ENCODE assay signal across 23 cellular contexts in the genomic region with DNA sequence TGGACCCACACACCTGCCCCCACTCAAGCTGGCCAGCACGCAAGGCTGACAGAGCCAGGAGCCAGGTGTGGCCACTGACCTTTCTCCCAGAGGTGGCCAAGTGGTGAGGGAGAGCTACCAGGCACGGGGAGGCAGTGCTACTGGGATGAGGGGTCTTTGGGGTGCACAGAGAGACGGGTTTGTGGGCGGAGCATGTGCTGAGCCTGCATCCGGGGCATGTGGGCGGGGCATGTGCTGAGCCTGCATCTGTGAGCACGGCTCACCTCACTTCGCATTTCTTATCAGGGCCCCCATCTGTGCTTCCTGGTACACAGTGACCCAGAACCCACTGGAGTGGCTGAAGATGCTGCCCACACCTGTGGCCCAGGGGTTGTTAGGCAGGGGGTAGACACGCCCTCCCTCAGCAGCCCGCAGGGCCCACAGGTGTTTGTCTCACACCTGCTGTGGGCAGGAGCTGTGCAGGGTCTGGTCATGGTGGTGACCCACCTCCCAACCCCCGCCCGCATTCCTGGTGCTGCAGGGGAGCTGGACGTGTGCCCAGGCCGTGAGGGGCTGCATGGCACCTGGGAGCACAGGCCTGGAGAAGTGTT. TPM values are rescaled to one million over a fixed set of nuclear protein-coding genes. Genes with fewer than 3 reads are reported as not detected.
DNase-seq lines count a peak whose midpoint lies in the region; ATAC-seq, FAIRE-seq and TF ChIP-seq lines count a peak whose summit lies in the region.
"Had no signal": no experiment of that assay in that cellular context is flagged by ENCODE, and none has a peak within 500 bp of the region (broad histone marks: within the 10 kb centered on the region; RNA-seq: fewer than 3 reads in every experiment).

No MANE protein-coding gene starts in this region.

- POLR2A ChIA-PET in H1 (lab: Charles Lee; ENCODE audit: partially characterized antibody), result no interaction called here

- no peak overlapping the region for H4K5ac ChIP-seq in H1 (ENCODE audit: insufficient read length, low read depth, low read length)

- no peak overlapping the region for H2AFZ ChIP-seq in H1 (ENCODE audit: low read length)

- intact Hi-C loops in thyroid gland (cut with DNase I), result loop anchor here (10.0 kb wide), 2 partner anchors 108 to 138 kb away; no protein-coding TSS in a partner anchor
- intact Hi-C loops in activated T-helper 1 cell treated with anti-CD3 and anti-CD28 coated beads, Interleukin-12 subunit alpha, Interleukin-12 subunit beta, Interleukin-2, Interleukin-4 antibody, amounts not matched to agents 30 ng/mL and 10 ng/mL and 1 ng/mL, durations not matched to agents 14 hours and 24 hours and 36 hours (cut with micrococcal nuclease), result no loop called here

- no peak overlapping the region for H3K4me2 ChIP-seq in H1 (ENCODE audit: insufficient read depth in 1 of 2, low read depth in 2 of 2, low read length in 2 of 2)

- H3K23ac ChIP-seq in H1 (ENCODE audit: insufficient read length), result no peak overlapping the region

- H3K9ac ChIP-seq in H1 (replicated peaks in 1 of 4; ENCODE audit: extremely low read depth in 1 of 4, low read depth in 3 of 4, low read length in 3 of 4), result no peak overlapping the region

- peak; percentile 48 for DNase-seq in activated CD8-positive, alpha-beta memory T cell treated with anti-CD3 and anti-CD28 coated beads, Interleukin-2, amount 10 ng/mL, durations not matched to agents 7 days and 5 days
- DNase-seq in activated CD8-positive, alpha-beta memory T cell treated with anti-CD3 and anti-CD28 coated beads, Interleukin-2, amount 50 U/mL, for 4 hours, result no peak
- DNase-seq in NAMALWA (ENCODE audit: low spot score) (peak; percentile 83), H1 (ENCODE audit: low read depth in 1 of 2, low spot score in 2 of 2) (no peak), thyroid gland (peak; percentile 16 to 50), pons (ENCODE audit: low spot score) (no peak)
- DNase-seq in activated T-helper 1 cell treated with anti-CD3 and anti-CD28 coated beads, Interleukin-12 subunit alpha, Interleukin-12 subunit beta, Interleukin-2, Interleukin-4 antibody, amounts not matched to agents 30 ng/mL and 10 ng/mL and 1 ng/mL, durations not matched to agents 14 hours and 24 hours and 36 hours (ENCODE audit: low spot score), result no peak
- DNase-seq: activated CD8-positive, alpha-beta memory T cell treated with anti-CD3 and anti-CD28 coated beads for 24 hours; activated T-cell treated with anti-CD3 and anti-CD28 coated beads, Interleukin-2, amount 50 U/mL, for 72 hours; CD4-positive, alpha-beta memory T cell; EL; H9; NCI-H1105; NCI-H526; SHP77 treated with DMSO at 0.1 percent for 48 hours; stimulated activated naive CD4-positive, alpha-beta T cell treated with Interleukin-2 at 50 U/mL for 16 hours had no signal

- H4K20me1 ChIP-seq in H1 (replicated peaks in 1 of 2; ENCODE audit: control insufficient read depth in 1 of 2, insufficient read depth in 2 of 2, low read length in 2 of 2), result no peaks in the 10 kb centered on the region

- WGBS in H1 (ENCODE audit: extremely low coverage in 1 of 2, insufficient coverage in 1 of 2, insufficient read length in 1 of 2, insufficient replicate concordance in 2 of 2, low coverage in 1 of 2, low lambda C conversion rate in 2 of 2, missing lambda C conversion rate in 1 of 2), 2 experiments, result 85% methylated on average over 12 of the region's 14 CpGs; no CpG with 5 or more reads in 1 of the 2 experiments
- WGBS in thyroid gland, 2 donors, result 45 to 63% methylated on average over 7 to 10 of the region's 14 CpGs

- H3K36me3 ChIP-seq in H1 (ENCODE audit: control insufficient read depth in 2 of 4, insufficient read depth in 4 of 4, low read length in 3 of 4) (no peaks in the 10 kb centered on the region), thyroid gland (no peaks in the 10 kb centered on the region)
- H3K36me3 ChIP-seq: esophagus muscularis mucosa had no signal

- no peak overlapping the region for H3K27ac Mint-ChIP-seq in activated CD8-positive, alpha-beta memory T cell treated with anti-CD3 and anti-CD28 coated beads, Interleukin-2, amount 10 ng/mL, durations not matched to agents 7 days and 5 days
- no peak overlapping the region for H3K27ac Mint-ChIP-seq in activated T-helper 1 cell treated with anti-CD3 and anti-CD28 coated beads, Interleukin-12 subunit alpha, Interleukin-12 subunit beta, Interleukin-2, Interleukin-4 antibody, amounts not matched to agents 30 ng/mL and 10 ng/mL and 1 ng/mL, durations not matched to agents 14 hours and 24 hours and 36 hours
- H3K27ac Mint-ChIP-seq: activated naive CD4-positive, alpha-beta T cell treated with anti-CD3 and anti-CD28 coated beads, Interleukin-2, amount 50 U/mL, for 72 hours; activated T-cell treated with anti-CD3 and anti-CD28 coated beads, Interleukin-2, amount 50 U/mL, for 72 hours; natural killer cell treated with Interleukin-12 subunit alpha and Interleukin-12 subunit beta and Interleukin-15 and Interleukin-18, amount 100 ng/mL, for 72 hours had no signal

- H3K4me3 ChIP-seq in H1 (ENCODE audit: extremely low read depth in 1 of 4, insufficient read depth in 2 of 4, low read depth in 3 of 4, low read length in 4 of 4) (no peak overlapping the region), thyroid gland (replicated peaks in 1 of 3) (no peak overlapping the region)

- no peak for TF ChIP-seq EP300 in H1 (IDR thresholded peaks at IDR 0.05; ENCODE audit: borderline replicate concordance in 1 of 2, low read depth in 2 of 2, low read length in 2 of 2)

- no peak overlapping the region for H2BK20ac ChIP-seq in H1 (ENCODE audit: low read length)

- CTCF ChIA-PET in activated CD8-positive, alpha-beta memory T cell treated with anti-CD3 and anti-CD28 coated beads, Interleukin-2, amount 10 ng/mL, durations not matched to agents 7 days and 5 days (lab: Charles Lee), result interaction anchor here (0.7 to 1.9 kb wide), 6 partner anchors 14 to 149 kb away, joined by 3 to 6 read pairs (median 4); no protein-coding TSS in a partner anchor
- CTCF ChIA-PET in H1 (lab: Charles Lee; ENCODE audit: partially characterized antibody), result interaction anchor here (0.6 to 5.2 kb wide), 25 partner anchors 8 to 314 kb away, joined by 3 to 40 read pairs (median 4); no protein-coding TSS in a partner anchor

- no peaks in the 10 kb centered on the region for H3K79me2 ChIP-seq in H1 (ENCODE audit: control insufficient read depth in 1 of 2, insufficient read depth in 2 of 2, low read length in 2 of 2)

- no peaks in the 10 kb centered on the region for H3K4me1 Mint-ChIP-seq in activated CD8-positive, alpha-beta memory T cell treated with anti-CD3 and anti-CD28 coated beads, Interleukin-2, amount 10 ng/mL, durations not matched to agents 7 days and 5 days
- no peaks in the 10 kb centered on the region for H3K4me1 Mint-ChIP-seq in activated T-helper 1 cell treated with anti-CD3 and anti-CD28 coated beads, Interleukin-12 subunit alpha, Interleukin-12 subunit beta, Interleukin-2, Interleukin-4 antibody, amounts not matched to agents 30 ng/mL and 10 ng/mL and 1 ng/mL, durations not matched to agents 14 hours and 24 hours and 36 hours (ENCODE audit: low read depth)

- H2BK120ac ChIP-seq in H1 (replicated peaks; ENCODE audit: low read depth, low read length), result no peak overlapping the region

- peaks cover 0 to 4% (median 2%) of the 10 kb centered on the region in 4 experiments; a peak in 3 of 7 replicates for H3K4me1 ChIP-seq in H1 (replicated peaks in 1 of 4; ENCODE audit: control insufficient read depth in 3 of 4, insufficient read depth in 4 of 4, low read length in 3 of 4)
- peaks cover 5 to 17% of the 10 kb centered on the region in 2 donors for H3K4me1 ChIP-seq in thyroid gland

- H3K36me3 Mint-ChIP-seq in activated CD8-positive, alpha-beta memory T cell treated with anti-CD3 and anti-CD28 coated beads, Interleukin-2, amount 10 ng/mL, durations not matched to agents 7 days and 5 days, result no peaks in the 10 kb centered on the region
- no peaks in the 10 kb centered on the region for H3K36me3 Mint-ChIP-seq in activated T-helper 1 cell treated with anti-CD3 and anti-CD28 coated beads, Interleukin-12 subunit alpha, Interleukin-12 subunit beta, Interleukin-2, Interleukin-4 antibody, amounts not matched to agents 30 ng/mL and 10 ng/mL and 1 ng/mL, durations not matched to agents 14 hours and 24 hours and 36 hours (ENCODE audit: low read depth)
- H3K36me3 Mint-ChIP-seq: activated naive CD4-positive, alpha-beta T cell treated with anti-CD3 and anti-CD28 coated beads, Interleukin-2, amount 50 U/mL, for 72 hours; CD4-positive, alpha-beta memory T cell; natural killer cell treated with Interleukin-12 subunit alpha and Interleukin-12 subunit beta and Interleukin-15 and Interleukin-18, amount 100 ng/mL, for 72 hours had no signal

- H3K56ac ChIP-seq in H1 (replicated peaks; ENCODE audit: insufficient read length, low read depth, low read length), result no peak overlapping the region

- no peak overlapping the region for H3K14ac ChIP-seq in H1 (ENCODE audit: insufficient read length)

- peak overlapping the region; percentile 39; the same call in 1 of the 2 replicates for H2BK12ac ChIP-seq in H1 (ENCODE audit: low read depth, low read length)

- H3K79me1 ChIP-seq in H1 (ENCODE audit: low read depth, low read length), result no peaks in the 10 kb centered on the region

- H2BK15ac ChIP-seq in H1 (ENCODE audit: low read length), result no peak overlapping the region; the same call in 1 of the 2 replicates

- H3K27me3 Mint-ChIP-seq in activated CD8-positive, alpha-beta memory T cell treated with anti-CD3 and anti-CD28 coated beads, Interleukin-2, amount 10 ng/mL, durations not matched to agents 7 days and 5 days, result no peaks in the 10 kb centered on the region
- H3K27me3 Mint-ChIP-seq in activated T-helper 1 cell treated with anti-CD3 and anti-CD28 coated beads, Interleukin-12 subunit alpha, Interleukin-12 subunit beta, Interleukin-2, Interleukin-4 antibody, amounts not matched to agents 30 ng/mL and 10 ng/mL and 1 ng/mL, durations not matched to agents 14 hours and 24 hours and 36 hours (ENCODE audit: insufficient read depth), result no peaks in the 10 kb centered on the region
- H3K27me3 Mint-ChIP-seq: natural killer cell treated with Interleukin-12 subunit alpha and Interleukin-12 subunit beta and Interleukin-15 and Interleukin-18, amount 100 ng/mL, for 72 hours had no signal

- peak overlapping the region; percentile 65; the same call in 1 of the 2 replicates for H4K8ac ChIP-seq in H1 (ENCODE audit: extremely low read depth, insufficient read depth, low read length)

- H3K4ac ChIP-seq in H1 (replicated peaks; ENCODE audit: insufficient read length, low read depth, low read length), result peak overlapping the region; percentile 69

- TF ChIP-seq POLR2A in H1 (IDR thresholded peaks at IDR 0.05; ENCODE audit: control extremely low read depth in 1 of 2, low read depth in 2 of 2, low read length in 2 of 2), result no peak
- no peak for TF ChIP-seq POLR2A in thyroid gland (IDR thresholded peaks at IDR 0.05)

- no peaks in the 10 kb centered on the region for H3K9me3 Mint-ChIP-seq in activated CD8-positive, alpha-beta memory T cell treated with anti-CD3 and anti-CD28 coated beads, Interleukin-2, amount 10 ng/mL, durations not matched to agents 7 days and 5 days (ENCODE audit: low read depth)
- no peaks in the 10 kb centered on the region for H3K9me3 Mint-ChIP-seq in activated T-helper 1 cell treated with anti-CD3 and anti-CD28 coated beads, Interleukin-12 subunit alpha, Interleukin-12 subunit beta, Interleukin-2, Interleukin-4 antibody, amounts not matched to agents 30 ng/mL and 10 ng/mL and 1 ng/mL, durations not matched to agents 14 hours and 24 hours and 36 hours
- H3K9me3 Mint-ChIP-seq: activated naive CD4-positive, alpha-beta T cell treated with anti-CD3 and anti-CD28 coated beads, Interleukin-2, amount 50 U/mL, for 72 hours; activated T-cell treated with anti-CD3 and anti-CD28 coated beads, Interleukin-2, amount 50 U/mL, for 72 hours; CD4-positive, alpha-beta memory T cell; natural killer cell treated with Interleukin-12 subunit alpha and Interleukin-12 subunit beta and Interleukin-15 and Interleukin-18, amount 100 ng/mL, for 72 hours had no signal

- H4K91ac ChIP-seq in H1 (replicated peaks; ENCODE audit: insufficient read length, low read length), result no peak overlapping the region

- TF ChIP-seq CTCF in H1 (IDR thresholded peaks at IDR 0.05; ENCODE audit: control extremely low read depth in 1 of 3, insufficient read depth in 1 of 3, low read depth in 1 of 3, low read length in 3 of 3) (no peak), thyroid gland (IDR thresholded peaks at IDR 0.05) (no peak)

- no peaks in the 10 kb centered on the region for H3K23me2 ChIP-seq in H1 (ENCODE audit: low read depth, low read length)

- H2AK5ac ChIP-seq in H1 (ENCODE audit: low read depth, low read length), result no peak overlapping the region; the same call in 1 of the 2 replicates

- FAIRE-seq in H1 (lab: Jason Lieb, UNC), result no peak
- FAIRE-seq: astrocyte, TTC549 had no signal

- 0 out of 2 replicates have a peak overlapping the region, but pooled peaks have one; percentile 60 for H2BK5ac ChIP-seq in H1 (ENCODE audit: low read depth, low read length)

- H3K9me3 ChIP-seq in H1 (ENCODE audit: insufficient read depth in 2 of 2, low read depth in 1 of 2, low read length in 1 of 2) (no peaks in the 10 kb centered on the region), thyroid gland (no peaks in the 10 kb centered on the region)

- H3K18ac ChIP-seq in H1 (ENCODE audit: extremely low read depth, low read length), result no peak overlapping the region

- H3K27ac ChIP-seq in H1 (ENCODE audit: low read depth, low read length) (no peak overlapping the region), thyroid gland (no peak overlapping the region)
- H3K27ac ChIP-seq: esophagus muscularis mucosa had no signal

- TF ChIP-seq RAD21 in H1 (IDR thresholded peaks at IDR 0.05 in 1 of 2, conservative IDR thresholded peaks at IDR 0.05 in 1 of 2; ENCODE audit: low read depth in 2 of 2, low read length in 2 of 2), result no peak

- H3K27me3 ChIP-seq in H1 (replicated peaks in 1 of 4; ENCODE audit: control insufficient read depth in 3 of 4, extremely low read depth in 1 of 4, insufficient read depth in 3 of 4, low read length in 3 of 4), result no peaks in the 10 kb centered on the region
- no peaks in the 10 kb centered on the region for H3K27me3 ChIP-seq in thyroid gland

- no peak overlapping the region for H3K4me3 Mint-ChIP-seq in activated CD8-positive, alpha-beta memory T cell treated with anti-CD3 and anti-CD28 coated beads, Interleukin-2, amount 10 ng/mL, durations not matched to agents 7 days and 5 days
- no peak overlapping the region for H3K4me3 Mint-ChIP-seq in activated T-helper 1 cell treated with anti-CD3 and anti-CD28 coated beads, Interleukin-12 subunit alpha, Interleukin-12 subunit beta, Interleukin-2, Interleukin-4 antibody, amounts not matched to agents 30 ng/mL and 10 ng/mL and 1 ng/mL, durations not matched to agents 14 hours and 24 hours and 36 hours
- H3K4me3 Mint-ChIP-seq: activated T-cell treated with anti-CD3 and anti-CD28 coated beads, Interleukin-2, amount 50 U/mL, for 72 hours; H9; natural killer cell treated with Interleukin-12 subunit alpha and Interleukin-12 subunit beta and Interleukin-15 and Interleukin-18, amount 100 ng/mL, for 72 hours had no signal

- peak; percentile 21 for ATAC-seq in activated CD8-positive, alpha-beta memory T cell treated with anti-CD3 and anti-CD28 coated beads, Interleukin-2, amount 10 ng/mL, durations not matched to agents 7 days and 5 days
- no peak for ATAC-seq in HG03045 (IDR thresholded peaks at IDR 0.05; ENCODE audit: unreplicated experiment)
- ATAC-seq: activated naive CD4-positive, alpha-beta T cell treated with anti-CD3 and anti-CD28 coated beads, Interleukin-2, amount 50 U/mL, for 72 hours; activated T-cell treated with anti-CD3 and anti-CD28 coated beads, Interleukin-2, amount 50 U/mL, for 72 hours; natural killer cell treated with Interleukin-12 subunit alpha and Interleukin-12 subunit beta and Interleukin-15 and Interleukin-18, amount 100 ng/mL, for 72 hours had no signal

RNA-seq across cellular contexts. Expression of gene CCDC187, which starts 21.5 kb away (rescaled TPM):
- not detected for total RNA-seq in activated CD8-positive, alpha-beta memory T cell treated with anti-CD3 and anti-CD28 coated beads, Interleukin-2, amount 10 ng/mL, durations not matched to agents 7 days and 5 days
- total RNA-seq in H1 (2021; fragmentation: NEBNext Ultra II Directional; extraction: Animal tissue kit (Norgen Biotek cat#: 25700)), result not detected in 2 replicates
- 0.02 TPM in 2 replicates for polyA plus RNA-seq in H1 (2011; rRNA removed)
- 0.01 TPM for polyA plus RNA-seq in H1 (2011; cell fraction: cytosol; rRNA removed)
- polyA plus RNA-seq in H1 (2011; cell fraction: nucleus; rRNA removed), result 0.07 TPM
- polyA plus RNA-seq in H1 (2012, experiment 1 of 2), result 0.03 TPM in 2 of 4 replicates, not detected in the others
- polyA plus RNA-seq in H1 (2012, experiment 2 of 2), result 0.03 TPM
- 0.02 TPM for polyA plus RNA-seq in H1 (2013, experiment 1 of 2)
- polyA plus RNA-seq in H1 (2013, experiment 2 of 2), result under 0.01 TPM
- polyA minus RNA-seq in H1 (2011; rRNA and poly(A)+ RNA removed), result 0.06 TPM in 1 of 2 replicates, not detected in the other
- polyA minus RNA-seq in H1 (2011; cell fraction: cytosol; rRNA and poly(A)+ RNA removed), result not detected
- not detected for polyA minus RNA-seq in H1 (2011; cell fraction: nucleus; rRNA and poly(A)+ RNA removed)
- 1 to 10 TPM; 5.2 to 9.1 (median 6.2) TPM for total RNA-seq in thyroid gland
- total RNA-seq in activated T-helper 1 cell treated with anti-CD3 and anti-CD28 coated beads, Interleukin-12 subunit alpha, Interleukin-12 subunit beta, Interleukin-2, Interleukin-4 antibody, amounts not matched to agents 30 ng/mL and 10 ng/mL and 1 ng/mL, durations not matched to agents 14 hours and 24 hours and 36 hours, result not detected in 2 replicates
- total RNA-seq: activated T-cell treated with anti-CD3 and anti-CD28 coated beads, Interleukin-2, amount 50 U/mL, for 72 hours; CD4-positive, alpha-beta memory T cell; esophagus muscularis mucosa; natural killer cell treated with Interleukin-12 subunit alpha and Interleukin-12 subunit beta and Interleukin-15 and Interleukin-18, amount 100 ng/mL, for 72 hours; posterior vena cava had no signal
- polyA plus RNA-seq: CD4-positive, alpha-beta memory T cell had no signal

RNA-seq across cellular contexts. Expression of gene QSOX2, which starts 36.8 kb away (rescaled TPM):
- total RNA-seq in activated CD8-positive, alpha-beta memory T cell treated with anti-CD3 and anti-CD28 coated beads, Interleukin-2, amount 10 ng/mL, durations not matched to agents 7 days and 5 days, result 10 to 100 TPM; 11.2 to 13.6 TPM
- total RNA-seq in H1 (2021; fragmentation: NEBNext Ultra II Directional; extraction: Animal tissue kit (Norgen Biotek cat#: 25700)), result 27.5 and 28.6 TPM in 2 replicates
- 18.0 and 21.8 TPM in 2 replicates for polyA plus RNA-seq in H1 (2011; rRNA removed)
- polyA plus RNA-seq in H1 (2011; cell fraction: cytosol; rRNA removed), result 20.4 TPM
- 52.2 TPM for polyA plus RNA-seq in H1 (2011; cell fraction: nucleus; rRNA removed)
- polyA plus RNA-seq in H1 (2012, experiment 1 of 2), result 18.2 to 24.6 TPM (median 21.8 TPM) in 4 replicates
- 13.5 TPM for polyA plus RNA-seq in H1 (2012, experiment 2 of 2)
- polyA plus RNA-seq in H1 (2013, experiment 1 of 2), result 27.3 TPM
- polyA plus RNA-seq in H1 (2013, experiment 2 of 2), result 25.5 TPM
- polyA minus RNA-seq in H1 (2011; rRNA and poly(A)+ RNA removed), result 17.0 and 19.8 TPM in 2 replicates
- 10.7 TPM for polyA minus RNA-seq in H1 (2011; cell fraction: cytosol; rRNA and poly(A)+ RNA removed)
- 13.1 TPM for polyA minus RNA-seq in H1 (2011; cell fraction: nucleus; rRNA and poly(A)+ RNA removed)
- total RNA-seq in thyroid gland, result 10 to 100 TPM in 3 of 4 donors, 1 to 10 TPM in 1; 8.9 to 19.1 (median 11.2) TPM
- 27.9 and 28.6 TPM in 2 replicates for total RNA-seq in activated T-helper 1 cell treated with anti-CD3 and anti-CD28 coated beads, Interleukin-12 subunit alpha, Interleukin-12 subunit beta, Interleukin-2, Interleukin-4 antibody, amounts not matched to agents 30 ng/mL and 10 ng/mL and 1 ng/mL, durations not matched to agents 14 hours and 24 hours and 36 hours

RNA-seq across cellular contexts. Expression of gene GPSM1, which starts 45.0 kb away (rescaled TPM):
- total RNA-seq in activated CD8-positive, alpha-beta memory T cell treated with anti-CD3 and anti-CD28 coated beads, Interleukin-2, amount 10 ng/mL, durations not matched to agents 7 days and 5 days, result 1 to 10 TPM; 4.5 to 6.7 TPM
- total RNA-seq in H1 (2021; fragmentation: NEBNext Ultra II Directional; extraction: Animal tissue kit (Norgen Biotek cat#: 25700)), result 15.7 and 18.0 TPM in 2 replicates
- polyA plus RNA-seq in H1 (2011; rRNA removed), result 12.8 and 19.8 TPM in 2 replicates
- polyA plus RNA-seq in H1 (2011; cell fraction: cytosol; rRNA removed), result 13.8 TPM
- polyA plus RNA-seq in H1 (2011; cell fraction: nucleus; rRNA removed), result 39.2 TPM
- polyA plus RNA-seq in H1 (2012, experiment 1 of 2), result 9.3 to 15.2 TPM (median 14.5 TPM) in 4 replicates
- 12.0 TPM for polyA plus RNA-seq in H1 (2012, experiment 2 of 2)
- polyA plus RNA-seq in H1 (2013, experiment 1 of 2), result 14.4 TPM
- 13.9 TPM for polyA plus RNA-seq in H1 (2013, experiment 2 of 2)
- polyA minus RNA-seq in H1 (2011; rRNA and poly(A)+ RNA removed), result 3.5 and 4.2 TPM in 2 replicates
- polyA minus RNA-seq in H1 (2011; cell fraction: cytosol; rRNA and poly(A)+ RNA removed), result 12.7 TPM
- polyA minus RNA-seq in H1 (2011; cell fraction: nucleus; rRNA and poly(A)+ RNA removed), result 11.2 TPM
- 10 to 100 TPM in 3 of 4 donors, 1 to 10 TPM in 1; 5.9 to 18.1 (median 12.2) TPM for total RNA-seq in thyroid gland
- total RNA-seq in activated T-helper 1 cell treated with anti-CD3 and anti-CD28 coated beads, Interleukin-12 subunit alpha, Interleukin-12 subunit beta, Interleukin-2, Interleukin-4 antibody, amounts not matched to agents 30 ng/mL and 10 ng/mL and 1 ng/mL, durations not matched to agents 14 hours and 24 hours and 36 hours, result 18.3 and 19.1 TPM in 2 replicates

Comparison
In these comparisons a context has a peak if more than half of its experiments do, and no peak if none do; other contexts are left out.
1. DNase-seq: peak in activated CD8-positive, alpha-beta memory T cell treated with anti-CD3 and anti-CD28 coated beads, Interleukin-2, amount 10 ng/mL, durations not matched to agents 7 days and 5 days (single experiment), NAMALWA (single experiment) and thyroid gland (2 of 2); none in activated CD8-positive, alpha-beta memory T cell treated with anti-CD3 and anti-CD28 coated beads, Interleukin-2, amount 50 U/mL, for 4 hours (single experiment), H1 (0 of 2), activated T-helper 1 cell treated with anti-CD3 and anti-CD28 coated beads, Interleukin-12 subunit alpha, Interleukin-12 subunit beta, Interleukin-2, Interleukin-4 antibody, amounts not matched to agents 30 ng/mL and 10 ng/mL and 1 ng/mL, durations not matched to agents 14 hours and 24 hours and 36 hours (single experiment) and pons (single experiment).